ENCODE assay signal across 8 cellular contexts in the genomic region with DNA sequence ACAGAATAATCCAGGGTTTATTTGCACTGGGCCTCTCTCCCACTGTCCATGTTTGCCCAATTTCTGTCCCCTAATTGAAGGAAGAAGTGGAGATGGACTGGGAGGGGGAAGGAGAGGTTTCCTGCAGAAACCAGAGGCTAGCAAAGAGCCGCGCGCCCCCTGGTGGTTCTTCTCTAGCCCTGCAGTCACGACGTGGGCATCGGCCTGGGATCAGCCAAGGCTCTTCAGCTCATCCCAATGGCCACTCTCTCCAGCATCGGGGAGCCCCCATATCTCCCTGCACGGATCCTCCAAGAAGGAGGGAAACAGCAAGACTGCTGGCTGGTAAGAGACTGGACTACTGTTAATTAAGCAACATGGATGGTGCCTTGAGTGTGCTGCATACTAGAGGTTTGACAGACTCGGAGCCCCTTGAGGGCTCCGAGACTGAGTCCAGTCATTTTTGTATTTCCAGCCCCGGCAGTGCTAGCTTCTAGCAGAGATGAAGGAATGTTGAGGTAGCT. TPM values are rescaled to one million over a fixed set of nuclear protein-coding genes. Genes with fewer than 3 reads are reported as not detected.
DNase-seq lines count a peak whose midpoint lies in the region; ATAC-seq and TF ChIP-seq lines count a peak whose summit lies in the region.

No MANE protein-coding gene starts in this region.

- no peaks in the 10 kb centered on the region for H3K36me3 Mint-ChIP-seq in CD8-positive, alpha-beta memory T cell
- H3K36me3 Mint-ChIP-seq in immature natural killer cell: no peaks in the 10 kb centered on the region

- H3K27me3 Mint-ChIP-seq in CD8-positive, alpha-beta memory T cell: peaks cover 0 to 3% of the 10 kb centered on the region in 2 donors
- H3K27me3 Mint-ChIP-seq in immature natural killer cell (ENCODE audit: low read depth in 3 of 3): peaks cover 3 to 5% (median 3%) of the 10 kb centered on the region in 3 donors

- peak; percentile 59 to 78 (median 65) for DNase-seq in CD8-positive, alpha-beta memory T cell
- DNase-seq in HFF-Myc (ENCODE audit: extremely low read depth, low read depth) (peak; percentile 29), NCI-H2196 (lab: John Stamatoyannopoulos, UW; ENCODE audit: unreplicated experiment) (peak; percentile 85), WERI-Rb-1 (peak; percentile 80), brain microvascular endothelial cell (peak; percentile 57), immature natural killer cell (peak; percentile 59 to 67 (median 59))
- peak; percentile 48 to 72 for DNase-seq in stimulated activated CD4-positive, alpha-beta T cell treated with anti-CD3 and anti-CD28 coated beads, Interleukin-12 subunit alpha, Interleukin-12 subunit beta, amount 100 ng/mL, for 24 hours (ENCODE audit: low read depth in 2 of 2)

- no peaks in the 10 kb centered on the region for H3K9me3 Mint-ChIP-seq in CD8-positive, alpha-beta memory T cell
- H3K9me3 Mint-ChIP-seq in immature natural killer cell: no peaks in the 10 kb centered on the region

- H3K9me3 ChIP-seq in CD8-positive, alpha-beta memory T cell (ENCODE audit: low read length): no peaks in the 10 kb centered on the region
- H3K9me3 ChIP-seq in WERI-Rb-1 (ENCODE audit: severe bottlenecking): no peaks in the 10 kb centered on the region

- peak overlapping the region; percentile 14 for H3K27ac ChIP-seq in CD8-positive, alpha-beta memory T cell (ENCODE audit: low read depth, low read length)
- H3K27ac ChIP-seq in WERI-Rb-1 (no peak overlapping the region), brain microvascular endothelial cell (no peak overlapping the region)

- peak overlapping the region in 2 of 8 donors; percentile 63 to 78 for H3K27ac Mint-ChIP-seq in CD8-positive, alpha-beta memory T cell
- H3K27ac Mint-ChIP-seq in immature natural killer cell: peak overlapping the region in 3 of 6 donors; percentile 30 to 53 (median 42)

- H3K4me3 Mint-ChIP-seq in CD8-positive, alpha-beta memory T cell: peak overlapping the region in 5 of 7 donors; percentile 23 to 79 (median 46)
- peak overlapping the region; percentile 51 to 75 (median 59) for H3K4me3 Mint-ChIP-seq in immature natural killer cell

- no peak overlapping the region for H3K4me3 ChIP-seq in CD8-positive, alpha-beta memory T cell (ENCODE audit: low read length)
- H3K4me3 ChIP-seq in HFF-Myc (replicated peaks; ENCODE audit: low read depth, low read length): no peak overlapping the region
- no peak overlapping the region for H3K4me3 ChIP-seq in WERI-Rb-1 (ENCODE audit: low read depth, low read length)
- H3K4me3 ChIP-seq in brain microvascular endothelial cell (ENCODE audit: low read depth, low read length): no peak overlapping the region

- H3K4me1 Mint-ChIP-seq in CD8-positive, alpha-beta memory T cell: peaks cover 5 to 8% (median 6%) of the 10 kb centered on the region in 3 donors
- H3K4me1 Mint-ChIP-seq in immature natural killer cell: peaks cover 8 to 19% of the 10 kb centered on the region in 2 donors

- no peaks in the 10 kb centered on the region for H3K36me3 ChIP-seq in CD8-positive, alpha-beta memory T cell (ENCODE audit: insufficient read depth, low read length)
- H3K36me3 ChIP-seq in WERI-Rb-1 (no peaks in the 10 kb centered on the region), brain microvascular endothelial cell (replicated peaks) (no peaks in the 10 kb centered on the region)

- H3K4me1 ChIP-seq in CD8-positive, alpha-beta memory T cell (ENCODE audit: insufficient read depth, low read length): peaks cover 9% of the 10 kb centered on the region

- no peak for ATAC-seq in GM19452 (IDR thresholded peaks at IDR 0.05; ENCODE audit: unreplicated experiment)

- TF ChIP-seq CTCF in HFF-Myc (IDR thresholded peaks at IDR 0.05; ENCODE audit: low read depth, low read length, missing control alignments) (peak; percentile 98), WERI-Rb-1 (IDR thresholded peaks at IDR 0.05; ENCODE audit: low read depth, low read length) (peak; percentile 96), brain microvascular endothelial cell (IDR thresholded peaks at IDR 0.05; ENCODE audit: low read depth, low read length, missing control alignments) (peak; percentile 99)

- POLR2A ChIA-PET in CD8-positive, alpha-beta memory T cell (lab: Charles Lee): interaction anchor here (0.6 kb wide), 1 partner anchor 12 kb away, joined by 3 read pairs; no protein-coding TSS in a partner anchor

- no peaks in the 10 kb centered on the region for H3K27me3 ChIP-seq in CD8-positive, alpha-beta memory T cell (ENCODE audit: insufficient read depth, low read length, poor library complexity, severe bottlenecking)
- H3K27me3 ChIP-seq in WERI-Rb-1 (ENCODE audit: insufficient read depth, low read depth, severe bottlenecking) (peaks cover 3% of the 10 kb centered on the region), brain microvascular endothelial cell (replicated peaks) (no peaks in the 10 kb centered on the region)

- in situ Hi-C loops in brain microvascular endothelial cell (cut with HindIII; ENCODE audit: low pct_ligation_motif_present, low sequenced_read_pairs): loop anchor here (25.0 kb wide), 1 partner anchor 225 kb away; a partner anchor contains a TSS

- CTCF ChIA-PET in CD8-positive, alpha-beta memory T cell (lab: Charles Lee): interaction anchor here (0.7 to 3.8 kb wide), 15 partner anchors 9 to 484 kb away, joined by 3 to 23 read pairs (median 4); no protein-coding TSS in a partner anchor

RNA-seq across cellular contexts. Expression of a gene that starts 18.7 kb away (rescaled TPM):
- total RNA-seq in CD8-positive, alpha-beta memory T cell: 1 to 10 TPM; 9.1 to 9.3 TPM
- polyA plus RNA-seq in CD8-positive, alpha-beta memory T cell: 2.0 TPM
- polyA plus RNA-seq in immature natural killer cell: 1 to 10 TPM in 2 of 3 donors, not detected in 1; 1.1 to 2.6 TPM

RNA-seq across cellular contexts. Expression of a gene that starts 28.7 kb away (rescaled TPM):
- total RNA-seq in CD8-positive, alpha-beta memory T cell: not detected
- not detected for polyA plus RNA-seq in CD8-positive, alpha-beta memory T cell
- polyA plus RNA-seq in immature natural killer cell: not detected

RNA-seq across cellular contexts. Expression of a gene that starts 30.2 kb away (rescaled TPM):
- total RNA-seq in CD8-positive, alpha-beta memory T cell: under 1 TPM; 0.13 to 0.31 TPM
- polyA plus RNA-seq in CD8-positive, alpha-beta memory T cell: 0.20 TPM
- 1 to 10 TPM in 1 of 3 donors, under 1 TPM in 2; 0.14 to 1.9 (median 0.18) TPM for polyA plus RNA-seq in immature natural killer cell

RNA-seq across cellular contexts. Expression of a gene that starts 53.4 kb away (rescaled TPM):
- total RNA-seq in CD8-positive, alpha-beta memory T cell: not detected
- not detected for polyA plus RNA-seq in CD8-positive, alpha-beta memory T cell
- not detected for polyA plus RNA-seq in immature natural killer cell

Comparison
In these comparisons a context has a peak if more than half of its experiments do, and no peak if none do; other contexts are left out.
1. DNase-seq: peak in every context shown above with its lines; median percentile 85 in NCI-H2196; 80 in WERI-Rb-1; 65 in CD8-positive, alpha-beta memory T cell; 60 in stimulated activated CD4-positive, alpha-beta T cell treated with anti-CD3 and anti-CD28 coated beads, Interleukin-12 subunit alpha, Interleukin-12 subunit beta, amount 100 ng/mL, for 24 hours; 59 in immature natural killer cell; 57 in brain microvascular endothelial cell; 29 in HFF-Myc.